Comparison of ENCODE assay signal across 24 cellular contexts in the genomic region with DNA sequence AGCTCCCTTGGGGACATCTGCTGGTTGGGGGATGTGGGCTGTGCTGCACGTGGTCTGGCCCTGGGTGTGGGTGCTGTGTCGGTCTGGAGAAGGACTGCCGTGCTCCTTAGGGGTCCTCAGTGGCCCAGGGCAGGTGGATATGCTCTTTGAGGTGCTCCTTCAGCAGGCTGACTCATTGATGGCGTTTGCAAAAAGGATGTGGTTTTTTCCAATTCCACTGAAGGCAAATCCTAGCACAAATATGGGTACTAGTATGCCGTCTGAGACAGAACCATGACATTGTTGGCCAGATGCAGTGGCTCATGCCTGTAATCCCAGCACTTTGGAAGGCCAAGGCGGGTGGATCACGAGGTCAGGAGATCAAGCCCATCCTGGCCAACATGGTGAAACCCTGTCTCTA. TPM values are rescaled to one million over a fixed set of nuclear protein-coding genes. Genes with fewer than 3 reads are reported as not detected.
A peak's percentile ranks its signal among the peaks of the same experiment; 100 is the strongest.
DNase-seq lines count a peak whose midpoint lies in the region; ATAC-seq lines count a peak whose summit lies in the region.
"Had no signal": no experiment of that assay in that cellular context is flagged by ENCODE, and none has a peak within 500 bp of the region (broad histone marks: within the 10 kb centered on the region; RNA-seq: fewer than 3 reads in every experiment).

No MANE protein-coding gene starts in this region.

- intact Hi-C loops in activated naive CD4-positive, alpha-beta T cell treated with anti-CD3 and anti-CD28 coated beads for 36 hours (cut with micrococcal nuclease) = loop anchor here (5.0 kb wide), 2 partner anchors 301 to 459 kb away; no protein-coding TSS in a partner anchor

- H2BK5ac ChIP-seq in mesenchymal stem cell (ENCODE audit: low read depth, low read length, poor library complexity, severe bottlenecking) = no peak overlapping the region

- no peaks in the 10 kb centered on the region for H3K9me3 Mint-ChIP-seq in activated naive CD4-positive, alpha-beta T cell treated with anti-CD3 and anti-CD28 coated beads for 36 hours
- no peaks in the 10 kb centered on the region for H3K9me3 Mint-ChIP-seq in activated T-helper 17 cell treated with anti-CD3 and anti-CD28 coated beads, Interleukin-2, amount 50 U/mL, for 72 hours
- no peaks in the 10 kb centered on the region for H3K9me3 Mint-ChIP-seq in T-helper 2 cell treated with Interferon-gamma antibody and Interleukin-4, amounts not matched to agents 5 μg/mL and 100 μg/mL, for 36 hours
- H3K9me3 Mint-ChIP-seq: CD4-positive, CD25-positive, alpha-beta regulatory T cell; neural progenitor cell had no signal

- H4K91ac ChIP-seq in mesenchymal stem cell (ENCODE audit: low read length) = peak overlapping the region; percentile 82

- no peaks in the 10 kb centered on the region for H3K27me3 ChIP-seq in mesenchymal stem cell (ENCODE audit: control insufficient read depth in 1 of 2, insufficient read depth in 1 of 2, low read length in 2 of 2)
- H3K27me3 ChIP-seq: adrenal gland, gastroesophageal sphincter, suprapubic skin, vagina had no signal

- H2BK120ac ChIP-seq in mesenchymal stem cell (ENCODE audit: low read depth, low read length) = no peak overlapping the region

- peaks cover 7% of the 10 kb centered on the region for H3K36me3 Mint-ChIP-seq in activated naive CD4-positive, alpha-beta T cell treated with anti-CD3 and anti-CD28 coated beads for 36 hours (ENCODE audit: low read depth)
- H3K36me3 Mint-ChIP-seq in activated T-helper 17 cell treated with anti-CD3 and anti-CD28 coated beads, Interleukin-2, amount 50 U/mL, for 72 hours (ENCODE audit: low read depth) = peaks cover 61% of the 10 kb centered on the region
- peaks cover 21% of the 10 kb centered on the region for H3K36me3 Mint-ChIP-seq in T-helper 2 cell treated with Interferon-gamma antibody and Interleukin-4, amounts not matched to agents 5 μg/mL and 100 μg/mL, for 36 hours (ENCODE audit: low read depth)

- H3K14ac ChIP-seq in mesenchymal stem cell (ENCODE audit: low read length in 2 of 2) = no peak overlapping the region

- H3K4me1 ChIP-seq in mesenchymal stem cell (ENCODE audit: control insufficient read depth, insufficient read depth, low read depth, low read length) = peaks cover 22% of the 10 kb centered on the region

- H4K8ac ChIP-seq in mesenchymal stem cell (ENCODE audit: low read length) = no peak overlapping the region

- no peak overlapping the region for H3K9ac ChIP-seq in mesenchymal stem cell (ENCODE audit: low read length)
- H3K9ac ChIP-seq: neural progenitor cell had no signal

- H3K36me3 ChIP-seq in mesenchymal stem cell (ENCODE audit: control insufficient read depth in 1 of 2, insufficient read depth in 2 of 2, low read depth in 1 of 2, low read length in 2 of 2) = peaks cover 16 to 33% of the 10 kb centered on the region in 2 experiments
- H3K36me3 ChIP-seq: neural progenitor cell, prostate gland had no signal

- H2BK12ac ChIP-seq in mesenchymal stem cell (ENCODE audit: low read length in 2 of 2) = no peak overlapping the region

- H3K27ac ChIP-seq in mesenchymal stem cell (ENCODE audit: low read length, poor library complexity, severe bottlenecking) = no peak overlapping the region
- H3K27ac ChIP-seq: adrenal gland, gastroesophageal sphincter, neural progenitor cell, prostate gland, suprapubic skin, vagina had no signal

- no peak overlapping the region for H2AFZ ChIP-seq in mesenchymal stem cell (ENCODE audit: low read depth, low read length)
- H2AFZ ChIP-seq: neural progenitor cell had no signal

- H3K9me3 ChIP-seq in mesenchymal stem cell (ENCODE audit: control insufficient read depth, low read length) = no peaks in the 10 kb centered on the region
- H3K9me3 ChIP-seq: adrenal gland, gastroesophageal sphincter, prostate gland, suprapubic skin, vagina had no signal

- no peak overlapping the region for H2AK5ac ChIP-seq in mesenchymal stem cell (ENCODE audit: low read length, severe bottlenecking)

- H3K27me3 Mint-ChIP-seq in activated naive CD4-positive, alpha-beta T cell treated with anti-CD3 and anti-CD28 coated beads for 36 hours (ENCODE audit: low read depth) = no peaks in the 10 kb centered on the region
- H3K27me3 Mint-ChIP-seq in activated T-helper 17 cell treated with anti-CD3 and anti-CD28 coated beads, Interleukin-2, amount 50 U/mL, for 72 hours = no peaks in the 10 kb centered on the region
- no peaks in the 10 kb centered on the region for H3K27me3 Mint-ChIP-seq in T-helper 2 cell treated with Interferon-gamma antibody and Interleukin-4, amounts not matched to agents 5 μg/mL and 100 μg/mL, for 36 hours (ENCODE audit: low read depth)

- H3K4me1 Mint-ChIP-seq in activated naive CD4-positive, alpha-beta T cell treated with anti-CD3 and anti-CD28 coated beads for 36 hours (ENCODE audit: low read depth) = peaks cover 34% of the 10 kb centered on the region
- H3K4me1 Mint-ChIP-seq in activated T-helper 17 cell treated with anti-CD3 and anti-CD28 coated beads, Interleukin-2, amount 50 U/mL, for 72 hours = peaks cover 36% of the 10 kb centered on the region
- H3K4me1 Mint-ChIP-seq in T-helper 2 cell treated with Interferon-gamma antibody and Interleukin-4, amounts not matched to agents 5 μg/mL and 100 μg/mL, for 36 hours (ENCODE audit: low read depth) = peaks cover 27% of the 10 kb centered on the region

- no peak overlapping the region for H3K4me2 ChIP-seq in mesenchymal stem cell (ENCODE audit: low read length, poor library complexity, severe bottlenecking)
- H3K4me2 ChIP-seq: neural progenitor cell had no signal

- no peak overlapping the region for H3K23ac ChIP-seq in mesenchymal stem cell (ENCODE audit: low read length in 2 of 2)

- DNase-seq in activated naive CD4-positive, alpha-beta T cell treated with anti-CD3 and anti-CD28 coated beads for 36 hours = no peak
- no peak for DNase-seq in activated naive CD4-positive, alpha-beta T cell treated with Interleukin-2 at 50 U/mL for 16 hours
- peak; percentile 77 for DNase-seq in ELR (ENCODE audit: low read depth)
- DNase-seq in mesenchymal stem cell = peak; percentile 6
- DNase-seq in SIG-M5 treated with dmso at 0.1 percent for 504 hours (lab: John Stamatoyannopoulos, UW; ENCODE audit: unreplicated experiment) = no peak
- DNase-seq in T-helper 2 cell treated with Interferon-gamma antibody and Interleukin-4, amounts not matched to agents 5 μg/mL and 100 μg/mL, for 36 hours (ENCODE audit: low spot score) = no peak
- DNase-seq: activated CD4-positive, alpha-beta T cell treated with anti-CD3 and anti-CD28 coated beads, Interleukin-2, amount 50 U/mL, for 4 hours; activated T-cell treated with anti-CD3 and anti-CD28 coated beads for 4 hours; adrenal gland; CD4-positive, CD25-positive, alpha-beta regulatory T cell; DMS79 treated with DMSO at 0.1 percent for 48 hours; erythroblast; Kasumi-1; NCI-H2107; NCI-H524; RPMI8226; small intestine had no signal

- 67% methylated on average over 7 of the region's 7 CpGs for WGBS in mesenchymal stem cell

- no peak overlapping the region for H3K4me3 ChIP-seq in mesenchymal stem cell (ENCODE audit: insufficient read depth in 1 of 2, low read depth in 1 of 2, low read length in 2 of 2)
- H3K4me3 ChIP-seq: adrenal gland, gastroesophageal sphincter, neural progenitor cell, prostate gland, suprapubic skin, vagina had no signal

- no peak overlapping the region for H2BK15ac ChIP-seq in mesenchymal stem cell (ENCODE audit: low read depth, poor library complexity, severe bottlenecking)

- no peak overlapping the region for H3K4ac ChIP-seq in mesenchymal stem cell (ENCODE audit: low read depth in 1 of 2, low read length in 2 of 2)

- no peak overlapping the region for H3K18ac ChIP-seq in mesenchymal stem cell (ENCODE audit: low read depth in 1 of 2, low read length in 2 of 2)

- H3K4me3 Mint-ChIP-seq in activated naive CD4-positive, alpha-beta T cell treated with anti-CD3 and anti-CD28 coated beads for 36 hours = no peak overlapping the region
- peak overlapping the region; percentile 97 for H3K4me3 Mint-ChIP-seq in activated T-helper 17 cell treated with anti-CD3 and anti-CD28 coated beads, Interleukin-2, amount 50 U/mL, for 72 hours
- no peak overlapping the region for H3K4me3 Mint-ChIP-seq in T-helper 2 cell treated with Interferon-gamma antibody and Interleukin-4, amounts not matched to agents 5 μg/mL and 100 μg/mL, for 36 hours
- H3K4me3 Mint-ChIP-seq: neural progenitor cell had no signal

- H3K79me1 ChIP-seq in mesenchymal stem cell (replicated peaks; ENCODE audit: low read length, poor library complexity, severe bottlenecking) = peaks cover 28% of the 10 kb centered on the region

- CTCF ChIA-PET in activated naive CD4-positive, alpha-beta T cell treated with anti-CD3 and anti-CD28 coated beads for 36 hours (lab: Charles Lee) = interaction anchor here (1.0 kb wide), 1 partner anchor 170 kb away, joined by 3 read pairs; no protein-coding TSS in a partner anchor

- no peak for ATAC-seq in activated T-helper 17 cell treated with anti-CD3 and anti-CD28 coated beads, Interleukin-2, amount 50 U/mL, for 72 hours (replicated peaks)
- ATAC-seq in HG03095 (IDR thresholded peaks at IDR 0.05; ENCODE audit: unreplicated experiment) = no peak
- ATAC-seq: gastroesophageal sphincter had no signal

- H3K27ac Mint-ChIP-seq in activated naive CD4-positive, alpha-beta T cell treated with anti-CD3 and anti-CD28 coated beads for 36 hours = peak overlapping the region; percentile 64
- H3K27ac Mint-ChIP-seq in activated T-helper 17 cell treated with anti-CD3 and anti-CD28 coated beads, Interleukin-2, amount 50 U/mL, for 72 hours = peak overlapping the region; percentile 92
- H3K27ac Mint-ChIP-seq in T-helper 2 cell treated with Interferon-gamma antibody and Interleukin-4, amounts not matched to agents 5 μg/mL and 100 μg/mL, for 36 hours = no peak overlapping the region
- H3K27ac Mint-ChIP-seq: neural progenitor cell had no signal

RNA-seq across cellular contexts. Expression of gene PPP1R7, which starts 3.3 kb away (rescaled TPM):
- 10 to 100 TPM; 91.2 to 93.8 TPM for total RNA-seq in activated naive CD4-positive, alpha-beta T cell treated with anti-CD3 and anti-CD28 coated beads for 36 hours
- 10 to 100 TPM; 81.9 to 86.4 TPM for total RNA-seq in activated T-helper 17 cell treated with anti-CD3 and anti-CD28 coated beads, Interleukin-2, amount 50 U/mL, for 72 hours
- polyA plus RNA-seq in mesenchymal stem cell (2013, experiment 1 of 2) = 88.4 TPM
- polyA plus RNA-seq in mesenchymal stem cell (2013, experiment 2 of 2) = 85.6 TPM

RNA-seq across cellular contexts. Expression of gene PASK, which starts 4.3 kb away (rescaled TPM):
- total RNA-seq in activated naive CD4-positive, alpha-beta T cell treated with anti-CD3 and anti-CD28 coated beads for 36 hours = 10 to 100 TPM; 71.5 to 72.0 TPM
- 10 to 100 TPM; 71.0 to 73.6 TPM for total RNA-seq in activated T-helper 17 cell treated with anti-CD3 and anti-CD28 coated beads, Interleukin-2, amount 50 U/mL, for 72 hours
- polyA plus RNA-seq in mesenchymal stem cell (2013, experiment 1 of 2) = 1.9 TPM
- polyA plus RNA-seq in mesenchymal stem cell (2013, experiment 2 of 2) = 1.7 TPM

RNA-seq across cellular contexts. Expression of gene ANO7, which starts 34.9 kb away (rescaled TPM):
- total RNA-seq in activated naive CD4-positive, alpha-beta T cell treated with anti-CD3 and anti-CD28 coated beads for 36 hours = under 1 TPM; 0.57 TPM
- 10 to 100 TPM in 1 of 2 donors, 1 to 10 TPM in 1; 1.6 to 12.8 TPM for total RNA-seq in activated T-helper 17 cell treated with anti-CD3 and anti-CD28 coated beads, Interleukin-2, amount 50 U/mL, for 72 hours
- 1.5 TPM for polyA plus RNA-seq in mesenchymal stem cell (2013, experiment 1 of 2)
- polyA plus RNA-seq in mesenchymal stem cell (2013, experiment 2 of 2) = 1.4 TPM
- polyA plus RNA-seq: CD4-positive, CD25-positive, alpha-beta regulatory T cell had no signal

RNA-seq across cellular contexts. Expression of gene MTERF4, which starts 51.5 kb away (rescaled TPM):
- 10 to 100 TPM; 35.0 to 38.6 TPM for total RNA-seq in activated naive CD4-positive, alpha-beta T cell treated with anti-CD3 and anti-CD28 coated beads for 36 hours
- total RNA-seq in activated T-helper 17 cell treated with anti-CD3 and anti-CD28 coated beads, Interleukin-2, amount 50 U/mL, for 72 hours = 10 to 100 TPM; 36.4 to 86.5 TPM
- polyA plus RNA-seq in mesenchymal stem cell (2013, experiment 1 of 2) = 16.7 TPM
- polyA plus RNA-seq in mesenchymal stem cell (2013, experiment 2 of 2) = 15.7 TPM

Comparison
In these comparisons a context has a peak if more than half of its experiments do, and no peak if none do; other contexts are left out.
1. DNase-seq: peak in ELR (single experiment) and mesenchymal stem cell (single experiment); none in activated naive CD4-positive, alpha-beta T cell treated with anti-CD3 and anti-CD28 coated beads for 36 hours (single experiment), activated naive CD4-positive, alpha-beta T cell treated with Interleukin-2 at 50 U/mL for 16 hours (single experiment), SIG-M5 treated with dmso at 0.1 percent for 504 hours (single experiment) and T-helper 2 cell treated with Interferon-gamma antibody and Interleukin-4, amounts not matched to agents 5 μg/mL and 100 μg/mL, for 36 hours (single experiment).